Comparison of ENCODE assay signal across 1 cellular context in the genomic region with DNA sequence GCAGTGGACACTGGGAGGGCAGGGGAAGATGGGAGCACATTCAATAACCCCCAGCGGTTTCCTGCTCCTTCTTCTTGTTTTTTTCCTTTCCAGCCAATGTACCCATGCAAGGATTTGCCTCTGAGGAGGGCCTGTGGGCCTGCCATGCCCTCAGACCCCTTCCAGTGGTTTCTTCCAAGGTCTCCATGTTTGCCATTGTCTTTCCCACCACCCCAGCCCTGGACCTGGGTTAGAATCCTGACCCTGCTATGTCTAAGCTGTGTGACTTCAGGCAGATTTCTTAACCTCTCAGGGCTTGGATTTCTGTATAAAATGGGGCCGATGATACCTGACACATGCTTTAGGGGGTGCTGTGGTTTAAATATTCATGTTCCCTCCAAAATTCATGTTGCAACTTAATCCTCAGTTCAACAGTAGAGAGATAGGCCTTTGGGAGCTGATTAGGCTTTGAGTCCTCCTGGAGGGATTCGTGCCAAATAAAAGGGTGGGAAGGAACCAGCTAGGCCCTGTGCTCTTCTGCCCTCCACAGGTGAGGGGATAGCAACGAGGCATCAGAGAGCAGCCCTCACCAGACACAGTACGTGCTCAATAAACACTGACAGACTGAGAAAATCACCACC.
A peak's percentile ranks its signal among the peaks of the same experiment; 100 is the strongest.
TF ChIP-seq lines count a peak whose summit lies in the region.

No MANE protein-coding gene starts in this region.

TF ChIP-seq in HepG2, 621 proteins besides CTCF, POLR2A, EP300 and RAD21 (continued from another document):
- no peak for TF ChIP-seq ZNF30 (CRISPR knock-in tag; IDR thresholded peaks at IDR 0.05)
- TF ChIP-seq, protein P1, sequence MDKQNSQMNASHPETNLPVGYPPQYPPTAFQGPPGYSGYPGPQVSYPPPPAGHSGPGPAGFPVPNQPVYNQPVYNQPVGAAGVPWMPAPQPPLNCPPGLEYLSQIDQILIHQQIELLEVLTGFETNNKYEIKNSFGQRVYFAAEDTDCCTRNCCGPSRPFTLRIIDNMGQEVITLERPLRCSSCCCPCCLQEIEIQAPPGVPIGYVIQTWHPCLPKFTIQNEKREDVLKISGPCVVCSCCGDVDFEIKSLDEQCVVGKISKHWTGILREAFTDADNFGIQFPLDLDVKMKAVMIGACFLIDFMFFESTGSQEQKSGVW (CRISPR knock-in tag; IDR thresholded peaks at IDR 0.05; ENCODE audit: borderline replicate concordance) = no peak
- no peak for TF ChIP-seq FOSL1 (CRISPR knock-in tag; IDR thresholded peaks at IDR 0.05; ENCODE audit: borderline replicate concordance)
- TF ChIP-seq, protein P2, sequence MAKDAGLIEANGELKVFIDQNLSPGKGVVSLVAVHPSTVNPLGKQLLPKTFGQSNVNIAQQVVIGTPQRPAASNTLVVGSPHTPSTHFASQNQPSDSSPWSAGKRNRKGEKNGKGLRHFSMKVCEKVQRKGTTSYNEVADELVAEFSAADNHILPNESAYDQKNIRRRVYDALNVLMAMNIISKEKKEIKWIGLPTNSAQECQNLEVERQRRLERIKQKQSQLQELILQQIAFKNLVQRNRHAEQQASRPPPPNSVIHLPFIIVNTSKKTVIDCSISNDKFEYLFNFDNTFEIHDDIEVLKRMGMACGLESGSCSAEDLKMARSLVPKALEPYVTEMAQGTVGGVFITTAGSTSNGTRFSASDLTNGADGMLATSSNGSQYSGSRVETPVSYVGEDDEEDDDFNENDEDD (CRISPR knock-in tag; IDR thresholded peaks at IDR 0.05; ENCODE audit: borderline replicate concordance) = peak; percentile 25; the same call in 1 of the 2 replicates
- TF ChIP-seq NFRKB (IDR thresholded peaks at IDR 0.05) = no peak
- no peak for TF ChIP-seq ELF4 (CRISPR knock-in tag; IDR thresholded peaks at IDR 0.05; ENCODE audit: borderline replicate concordance)
- peak; percentile 67 for TF ChIP-seq CEBPG (CRISPR knock-in tag; IDR thresholded peaks at IDR 0.05)
- TF ChIP-seq, protein P3, sequence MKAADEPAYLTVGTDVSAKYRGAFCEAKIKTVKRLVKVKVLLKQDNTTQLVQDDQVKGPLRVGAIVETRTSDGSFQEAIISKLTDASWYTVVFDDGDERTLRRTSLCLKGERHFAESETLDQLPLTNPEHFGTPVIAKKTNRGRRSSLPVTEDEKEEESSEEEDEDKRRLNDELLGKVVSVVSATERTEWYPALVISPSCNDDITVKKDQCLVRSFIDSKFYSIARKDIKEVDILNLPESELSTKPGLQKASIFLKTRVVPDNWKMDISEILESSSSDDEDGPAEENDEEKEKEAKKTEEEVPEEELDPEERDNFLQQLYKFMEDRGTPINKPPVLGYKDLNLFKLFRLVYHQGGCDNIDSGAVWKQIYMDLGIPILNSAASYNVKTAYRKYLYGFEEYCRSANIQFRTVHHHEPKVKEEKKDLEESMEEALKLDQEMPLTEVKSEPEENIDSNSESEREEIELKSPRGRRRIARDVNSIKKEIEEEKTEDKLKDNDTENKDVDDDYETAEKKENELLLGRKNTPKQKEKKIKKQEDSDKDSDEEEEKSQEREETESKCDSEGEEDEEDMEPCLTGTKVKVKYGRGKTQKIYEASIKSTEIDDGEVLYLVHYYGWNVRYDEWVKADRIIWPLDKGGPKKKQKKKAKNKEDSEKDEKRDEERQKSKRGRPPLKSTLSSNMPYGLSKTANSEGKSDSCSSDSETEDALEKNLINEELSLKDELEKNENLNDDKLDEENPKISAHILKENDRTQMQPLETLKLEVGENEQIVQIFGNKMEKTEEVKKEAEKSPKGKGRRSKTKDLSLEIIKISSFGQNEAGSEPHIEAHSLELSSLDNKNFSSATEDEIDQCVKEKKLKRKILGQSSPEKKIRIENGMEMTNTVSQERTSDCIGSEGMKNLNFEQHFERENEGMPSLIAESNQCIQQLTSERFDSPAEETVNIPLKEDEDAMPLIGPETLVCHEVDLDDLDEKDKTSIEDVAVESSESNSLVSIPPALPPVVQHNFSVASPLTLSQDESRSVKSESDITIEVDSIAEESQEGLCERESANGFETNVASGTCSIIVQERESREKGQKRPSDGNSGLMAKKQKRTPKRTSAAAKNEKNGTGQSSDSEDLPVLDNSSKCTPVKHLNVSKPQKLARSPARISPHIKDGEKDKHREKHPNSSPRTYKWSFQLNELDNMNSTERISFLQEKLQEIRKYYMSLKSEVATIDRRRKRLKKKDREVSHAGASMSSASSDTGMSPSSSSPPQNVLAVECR (CRISPR knock-in tag; IDR thresholded peaks at IDR 0.05; ENCODE audit: borderline replicate concordance) = 0 out of 2 replicates have a peak, but pooled peaks have one; percentile 10
- TF ChIP-seq STAG1 (CRISPR knock-in tag; IDR thresholded peaks at IDR 0.05) = peak; percentile 74
- no peak for TF ChIP-seq CHCHD3 (CRISPR knock-in tag; IDR thresholded peaks at IDR 0.05)
- TF ChIP-seq RCOR2 (CRISPR knock-in tag; IDR thresholded peaks at IDR 0.05) = peak; percentile 55; the same call in 1 of the 2 replicates
- TF ChIP-seq SMAD9 (CRISPR knock-in tag; IDR thresholded peaks at IDR 0.05) = no peak
- TF ChIP-seq, protein P4, sequence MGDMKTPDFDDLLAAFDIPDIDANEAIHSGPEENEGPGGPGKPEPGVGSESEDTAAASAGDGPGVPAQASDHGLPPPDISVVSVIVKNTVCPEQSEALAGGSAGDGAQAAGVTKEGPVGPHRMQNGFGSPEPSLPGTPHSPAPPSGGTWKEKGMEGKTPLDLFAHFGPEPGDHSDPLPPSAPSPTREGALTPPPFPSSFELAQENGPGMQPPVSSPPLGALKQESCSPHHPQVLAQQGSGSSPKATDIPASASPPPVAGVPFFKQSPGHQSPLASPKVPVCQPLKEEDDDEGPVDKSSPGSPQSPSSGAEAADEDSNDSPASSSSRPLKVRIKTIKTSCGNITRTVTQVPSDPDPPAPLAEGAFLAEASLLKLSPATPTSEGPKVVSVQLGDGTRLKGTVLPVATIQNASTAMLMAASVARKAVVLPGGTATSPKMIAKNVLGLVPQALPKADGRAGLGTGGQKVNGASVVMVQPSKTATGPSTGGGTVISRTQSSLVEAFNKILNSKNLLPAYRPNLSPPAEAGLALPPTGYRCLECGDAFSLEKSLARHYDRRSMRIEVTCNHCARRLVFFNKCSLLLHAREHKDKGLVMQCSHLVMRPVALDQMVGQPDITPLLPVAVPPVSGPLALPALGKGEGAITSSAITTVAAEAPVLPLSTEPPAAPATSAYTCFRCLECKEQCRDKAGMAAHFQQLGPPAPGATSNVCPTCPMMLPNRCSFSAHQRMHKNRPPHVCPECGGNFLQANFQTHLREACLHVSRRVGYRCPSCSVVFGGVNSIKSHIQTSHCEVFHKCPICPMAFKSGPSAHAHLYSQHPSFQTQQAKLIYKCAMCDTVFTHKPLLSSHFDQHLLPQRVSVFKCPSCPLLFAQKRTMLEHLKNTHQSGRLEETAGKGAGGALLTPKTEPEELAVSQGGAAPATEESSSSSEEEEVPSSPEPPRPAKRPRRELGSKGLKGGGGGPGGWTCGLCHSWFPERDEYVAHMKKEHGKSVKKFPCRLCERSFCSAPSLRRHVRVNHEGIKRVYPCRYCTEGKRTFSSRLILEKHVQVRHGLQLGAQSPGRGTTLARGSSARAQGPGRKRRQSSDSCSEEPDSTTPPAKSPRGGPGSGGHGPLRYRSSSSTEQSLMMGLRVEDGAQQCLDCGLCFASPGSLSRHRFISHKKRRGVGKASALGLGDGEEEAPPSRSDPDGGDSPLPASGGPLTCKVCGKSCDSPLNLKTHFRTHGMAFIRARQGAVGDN (CRISPR knock-in tag; IDR thresholded peaks at IDR 0.05) = peak; percentile 59; the same call in 1 of the 2 replicates
- TF ChIP-seq NPAS2 (CRISPR knock-in tag; IDR thresholded peaks at IDR 0.05; ENCODE audit: borderline replicate concordance) = no peak
- no peak for TF ChIP-seq LCORL (IDR thresholded peaks at IDR 0.05)
- TF ChIP-seq LCORL (CRISPR knock-in tag; IDR thresholded peaks at IDR 0.05) = 0 out of 2 replicates have a peak, but pooled peaks have one; percentile 23
- peak; percentile 75 for TF ChIP-seq ZFP36 (IDR thresholded peaks at IDR 0.05; ENCODE audit: borderline replicate concordance, low read depth, low read length, partially characterized antibody)
- TF ChIP-seq NR2F6 (IDR thresholded peaks at IDR 0.05) = peak; percentile 12; the same call in 1 of the 2 replicates
- TF ChIP-seq NR2F6 (CRISPR knock-in tag; IDR thresholded peaks at IDR 0.05) = no peak
- TF ChIP-seq, protein P5, sequence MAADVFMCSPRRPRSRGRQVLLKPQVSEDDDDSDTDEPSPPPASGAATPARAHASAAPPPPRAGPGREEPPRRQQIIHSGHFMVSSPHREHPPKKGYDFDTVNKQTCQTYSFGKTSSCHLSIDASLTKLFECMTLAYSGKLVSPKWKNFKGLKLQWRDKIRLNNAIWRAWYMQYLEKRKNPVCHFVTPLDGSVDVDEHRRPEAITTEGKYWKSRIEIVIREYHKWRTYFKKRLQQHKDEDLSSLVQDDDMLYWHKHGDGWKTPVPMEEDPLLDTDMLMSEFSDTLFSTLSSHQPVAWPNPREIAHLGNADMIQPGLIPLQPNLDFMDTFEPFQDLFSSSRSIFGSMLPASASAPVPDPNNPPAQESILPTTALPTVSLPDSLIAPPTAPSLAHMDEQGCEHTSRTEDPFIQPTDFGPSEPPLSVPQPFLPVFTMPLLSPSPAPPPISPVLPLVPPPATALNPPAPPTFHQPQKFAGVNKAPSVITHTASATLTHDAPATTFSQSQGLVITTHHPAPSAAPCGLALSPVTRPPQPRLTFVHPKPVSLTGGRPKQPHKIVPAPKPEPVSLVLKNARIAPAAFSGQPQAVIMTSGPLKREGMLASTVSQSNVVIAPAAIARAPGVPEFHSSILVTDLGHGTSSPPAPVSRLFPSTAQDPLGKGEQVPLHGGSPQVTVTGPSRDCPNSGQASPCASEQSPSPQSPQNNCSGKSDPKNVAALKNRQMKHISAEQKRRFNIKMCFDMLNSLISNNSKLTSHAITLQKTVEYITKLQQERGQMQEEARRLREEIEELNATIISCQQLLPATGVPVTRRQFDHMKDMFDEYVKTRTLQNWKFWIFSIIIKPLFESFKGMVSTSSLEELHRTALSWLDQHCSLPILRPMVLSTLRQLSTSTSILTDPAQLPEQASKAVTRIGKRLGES (CRISPR knock-in tag; IDR thresholded peaks at IDR 0.05; ENCODE audit: borderline replicate concordance) = no peak
- TF ChIP-seq DMAP1 (CRISPR knock-in tag; IDR thresholded peaks at IDR 0.05) = no peak
- TF ChIP-seq, protein P6, sequence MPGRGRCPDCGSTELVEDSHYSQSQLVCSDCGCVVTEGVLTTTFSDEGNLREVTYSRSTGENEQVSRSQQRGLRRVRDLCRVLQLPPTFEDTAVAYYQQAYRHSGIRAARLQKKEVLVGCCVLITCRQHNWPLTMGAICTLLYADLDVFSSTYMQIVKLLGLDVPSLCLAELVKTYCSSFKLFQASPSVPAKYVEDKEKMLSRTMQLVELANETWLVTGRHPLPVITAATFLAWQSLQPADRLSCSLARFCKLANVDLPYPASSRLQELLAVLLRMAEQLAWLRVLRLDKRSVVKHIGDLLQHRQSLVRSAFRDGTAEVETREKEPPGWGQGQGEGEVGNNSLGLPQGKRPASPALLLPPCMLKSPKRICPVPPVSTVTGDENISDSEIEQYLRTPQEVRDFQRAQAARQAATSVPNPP (CRISPR knock-in tag; IDR thresholded peaks at IDR 0.05) = 0 out of 2 replicates have a peak, but pooled peaks have one; percentile 38
- TF ChIP-seq KLF12 (CRISPR knock-in tag; IDR thresholded peaks at IDR 0.05; ENCODE audit: borderline replicate concordance) = no peak
- TF ChIP-seq ZNF768 (CRISPR knock-in tag; IDR thresholded peaks at IDR 0.05) = peak; percentile 98
- no peak for TF ChIP-seq HDAC6 (IDR thresholded peaks at IDR 0.05; ENCODE audit: low read depth, low read length)
- TF ChIP-seq NR2F2 (IDR thresholded peaks at IDR 0.05; ENCODE audit: borderline replicate concordance, low read depth) = no peak
- TF ChIP-seq RFXANK (CRISPR knock-in tag; IDR thresholded peaks at IDR 0.05) = no peak
- TF ChIP-seq IRF2 (CRISPR knock-in tag; IDR thresholded peaks at IDR 0.05) = no peak
- no peak for TF ChIP-seq ZNF331 (CRISPR knock-in tag; IDR thresholded peaks at IDR 0.05)
- no peak for TF ChIP-seq RBM39 (IDR thresholded peaks at IDR 0.05; ENCODE audit: low read depth, low read length, poor library complexity, severe bottlenecking)
- TF ChIP-seq ZNF543 (CRISPR knock-in tag; IDR thresholded peaks at IDR 0.05) = no peak
- no peak for TF ChIP-seq RNF2 (conservative IDR thresholded peaks at IDR 0.05; ENCODE audit: low read depth)
- TF ChIP-seq, protein P7, sequence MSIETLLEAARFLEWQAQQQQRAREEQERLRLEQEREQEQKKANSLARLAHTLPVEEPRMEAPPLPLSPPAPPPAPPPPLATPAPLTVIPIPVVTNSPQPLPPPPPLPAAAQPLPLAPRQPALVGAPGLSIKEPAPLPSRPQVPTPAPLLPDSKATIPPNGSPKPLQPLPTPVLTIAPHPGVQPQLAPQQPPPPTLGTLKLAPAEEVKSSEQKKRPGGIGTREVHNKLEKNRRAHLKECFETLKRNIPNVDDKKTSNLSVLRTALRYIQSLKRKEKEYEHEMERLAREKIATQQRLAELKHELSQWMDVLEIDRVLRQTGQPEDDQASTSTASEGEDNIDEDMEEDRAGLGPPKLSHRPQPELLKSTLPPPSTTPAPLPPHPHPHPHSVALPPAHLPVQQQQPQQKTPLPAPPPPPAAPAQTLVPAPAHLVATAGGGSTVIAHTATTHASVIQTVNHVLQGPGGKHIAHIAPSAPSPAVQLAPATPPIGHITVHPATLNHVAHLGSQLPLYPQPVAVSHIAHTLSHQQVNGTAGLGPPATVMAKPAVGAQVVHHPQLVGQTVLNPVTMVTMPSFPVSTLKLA (IDR thresholded peaks at IDR 0.05) = no peak
- peak; percentile 19; the same call in 1 of the 2 replicates for TF ChIP-seq SIX1 (CRISPR knock-in tag; IDR thresholded peaks at IDR 0.05; ENCODE audit: borderline replicate concordance)
- TF ChIP-seq, protein P8, sequence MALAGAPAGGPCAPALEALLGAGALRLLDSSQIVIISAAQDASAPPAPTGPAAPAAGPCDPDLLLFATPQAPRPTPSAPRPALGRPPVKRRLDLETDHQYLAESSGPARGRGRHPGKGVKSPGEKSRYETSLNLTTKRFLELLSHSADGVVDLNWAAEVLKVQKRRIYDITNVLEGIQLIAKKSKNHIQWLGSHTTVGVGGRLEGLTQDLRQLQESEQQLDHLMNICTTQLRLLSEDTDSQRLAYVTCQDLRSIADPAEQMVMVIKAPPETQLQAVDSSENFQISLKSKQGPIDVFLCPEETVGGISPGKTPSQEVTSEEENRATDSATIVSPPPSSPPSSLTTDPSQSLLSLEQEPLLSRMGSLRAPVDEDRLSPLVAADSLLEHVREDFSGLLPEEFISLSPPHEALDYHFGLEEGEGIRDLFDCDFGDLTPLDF (CRISPR knock-in tag; IDR thresholded peaks at IDR 0.05) = no peak
- no peak; the same call in 1 of the 2 replicates for TF ChIP-seq IRX3 (CRISPR knock-in tag; IDR thresholded peaks at IDR 0.05; ENCODE audit: borderline replicate concordance, low read depth)
- no peak for TF ChIP-seq KLF15 (CRISPR knock-in tag; IDR thresholded peaks at IDR 0.05; ENCODE audit: borderline replicate concordance)
- no peak for TF ChIP-seq REL (CRISPR knock-in tag; conservative IDR thresholded peaks at IDR 0.05)
- TF ChIP-seq MEIS1 (CRISPR knock-in tag; IDR thresholded peaks at IDR 0.05; ENCODE audit: borderline replicate concordance) = no peak
- TF ChIP-seq ZNF136 (CRISPR knock-in tag; IDR thresholded peaks at IDR 0.05; ENCODE audit: low read depth) = peak; percentile 3; the same call in 1 of the 2 replicates
- TF ChIP-seq ZNF772 (CRISPR knock-in tag; IDR thresholded peaks at IDR 0.05) = no peak
